Comparison of ENCODE assay signal across 9 cellular contexts in genomic region chr19:42081584-42082258, GRCh38. TPM values are rescaled to one million over a fixed set of nuclear protein-coding genes. Genes with fewer than 3 reads are reported as not detected.
DNase-seq lines count a peak whose midpoint lies in the region; ATAC-seq and TF ChIP-seq lines count a peak whose summit lies in the region.
"Had no signal": no experiment of that assay in that cellular context is flagged by ENCODE, and none has a peak within 500 bp of the region (broad histone marks: within the 10 kb centered on the region; RNA-seq: fewer than 3 reads in every experiment).

No MANE protein-coding gene starts in this region.

- H3K9me3 Mint-ChIP-seq in T-helper 1 cell treated with Interleukin-12 subunit alpha and Interleukin-12 subunit beta and Interleukin-4 antibody, amounts not matched to agents 30 μg/mL and 1 μg/mL, for 36 hours: no peaks in the 10 kb centered on the region
- no peaks in the 10 kb centered on the region for H3K9me3 Mint-ChIP-seq in stimulated activated memory B cell treated with anti-CD40 and anti-IgM and Interleukin-4, amounts not matched to agents 10 μg/mL and 1 μg/mL and 100 μg/mL, for 72 hours

- H3K27ac Mint-ChIP-seq in T-helper 1 cell treated with Interleukin-12 subunit alpha and Interleukin-12 subunit beta and Interleukin-4 antibody, amounts not matched to agents 30 μg/mL and 1 μg/mL, for 36 hours: peak overlapping the region; percentile 31
- peak overlapping the region; percentile 10 for H3K27ac Mint-ChIP-seq in stimulated activated memory B cell treated with anti-CD40 and anti-IgM and Interleukin-4, amounts not matched to agents 10 μg/mL and 1 μg/mL and 100 μg/mL, for 72 hours

- H3K4me3 ChIP-seq in fibroblast of pulmonary artery (replicated peaks; ENCODE audit: low read depth, low read length): no peak overlapping the region
- H3K4me3 ChIP-seq: SJSA1 had no signal

- peak; percentile 66 for TF ChIP-seq CTCF in fibroblast of pulmonary artery (IDR thresholded peaks at IDR 0.05; ENCODE audit: low read length, missing control alignments)

- peaks cover 20% of the 10 kb centered on the region for H3K36me3 Mint-ChIP-seq in T-helper 1 cell treated with Interleukin-12 subunit alpha and Interleukin-12 subunit beta and Interleukin-4 antibody, amounts not matched to agents 30 μg/mL and 1 μg/mL, for 36 hours (ENCODE audit: low read depth)
- H3K36me3 Mint-ChIP-seq in stimulated activated memory B cell treated with anti-CD40 and anti-IgM and Interleukin-4, amounts not matched to agents 10 μg/mL and 1 μg/mL and 100 μg/mL, for 72 hours: peaks cover 42% of the 10 kb centered on the region

- DNase-seq in Caki2 (ENCODE audit: low read depth) (peak; percentile 33), HCEC 1CT (peak; percentile 65), fibroblast of pulmonary artery (ENCODE audit: low read depth) (peak; percentile 67), NCI-H1048 (lab: John Stamatoyannopoulos, UW) (no peak), sciatic nerve (ENCODE audit: low spot score) (no peak)

- peaks cover 30% of the 10 kb centered on the region for H3K4me1 Mint-ChIP-seq in T-helper 1 cell treated with Interleukin-12 subunit alpha and Interleukin-12 subunit beta and Interleukin-4 antibody, amounts not matched to agents 30 μg/mL and 1 μg/mL, for 36 hours (ENCODE audit: low read depth)
- peaks cover 43% of the 10 kb centered on the region for H3K4me1 Mint-ChIP-seq in stimulated activated memory B cell treated with anti-CD40 and anti-IgM and Interleukin-4, amounts not matched to agents 10 μg/mL and 1 μg/mL and 100 μg/mL, for 72 hours

- in situ Hi-C loops in Caki2 (cut with HindIII; ENCODE audit: low pct_unique_long_range_greater_than_20kb, low sequenced_read_pairs): no loop called here

- no peaks in the 10 kb centered on the region for H3K27me3 Mint-ChIP-seq in T-helper 1 cell treated with Interleukin-12 subunit alpha and Interleukin-12 subunit beta and Interleukin-4 antibody, amounts not matched to agents 30 μg/mL and 1 μg/mL, for 36 hours (ENCODE audit: low read depth)
- H3K27me3 Mint-ChIP-seq in stimulated activated memory B cell treated with anti-CD40 and anti-IgM and Interleukin-4, amounts not matched to agents 10 μg/mL and 1 μg/mL and 100 μg/mL, for 72 hours: no peaks in the 10 kb centered on the region

- intact Hi-C loops in sciatic nerve (cut with DNase I): no loop called here

- peak; percentile 64 for ATAC-seq in stimulated activated memory B cell treated with anti-CD40 and anti-IgM and Interleukin-4, amounts not matched to agents 10 μg/mL and 1 μg/mL and 100 μg/mL, for 72 hours
- no peak for ATAC-seq in HG03039 (IDR thresholded peaks at IDR 0.05; ENCODE audit: unreplicated experiment)
- ATAC-seq in sciatic nerve: no peak

- H3K4me3 Mint-ChIP-seq in T-helper 1 cell treated with Interleukin-12 subunit alpha and Interleukin-12 subunit beta and Interleukin-4 antibody, amounts not matched to agents 30 μg/mL and 1 μg/mL, for 36 hours: no peak overlapping the region
- H3K4me3 Mint-ChIP-seq in stimulated activated memory B cell treated with anti-CD40 and anti-IgM and Interleukin-4, amounts not matched to agents 10 μg/mL and 1 μg/mL and 100 μg/mL, for 72 hours: no peak overlapping the region

RNA-seq across cellular contexts. Expression of gene ZNF574, which starts 5.8 kb away (rescaled TPM):
- 18.2 and 24.6 TPM in 2 replicates for total RNA-seq in Caki2 (2014; rRNA removed; shearing (Covaris generic); ENCODE audit: low replicate concordance)
- total RNA-seq in sciatic nerve: 13.2 TPM

RNA-seq across cellular contexts. Expression of gene GRIK5, which starts 11.7 kb away (rescaled TPM):
- not detected in 2 replicates for total RNA-seq in Caki2 (2014; rRNA removed; shearing (Covaris generic); ENCODE audit: low replicate concordance)
- 9.2 TPM for total RNA-seq in sciatic nerve
- total RNA-seq: SJSA1 had no signal

RNA-seq across cellular contexts. Expression of gene POU2F2, which starts 50.5 kb away (rescaled TPM):
- not detected in 2 replicates for total RNA-seq in Caki2 (2014; rRNA removed; shearing (Covaris generic); ENCODE audit: low replicate concordance)
- total RNA-seq in sciatic nerve: 5.6 TPM

Comparison
In these comparisons a context has a peak if more than half of its experiments do, and no peak if none do; other contexts are left out.
1. DNase-seq: peak in Caki2 (single experiment), HCEC 1CT (single experiment) and fibroblast of pulmonary artery (single experiment); none in NCI-H1048 (single experiment) and sciatic nerve (single experiment).
2. RNA of gene GRIK5, which starts 11.7 kb away (total RNA-seq): 9.2 TPM in sciatic nerve (single experiment); not detected in Caki2; every median in the first group is over 10 times any median in the second.